Comparison of ENCODE assay signal across 11 cellular contexts in genomic region chr3:44355634-44356033, GRCh38.
A peak's percentile ranks its signal among the peaks of the same experiment; 100 is the strongest.
DNase-seq lines count a peak whose midpoint lies in the region; ATAC-seq lines count a peak whose summit lies in the region.
"Had no signal": no experiment of that assay in that cellular context is flagged by ENCODE, and none has a peak within 500 bp of the region (broad histone marks: within the 10 kb centered on the region; RNA-seq: fewer than 3 reads in every experiment).

No MANE protein-coding gene starts in this region.

- DNase-seq in GF-D8 (lab: John Stamatoyannopoulos, UW) (peak; percentile 47), NCI-H774 (lab: John Stamatoyannopoulos, UW) (peak; percentile 7), epidermal melanocyte (ENCODE audit: insufficient read length, low spot score) (peak; percentile 42), putamen (ENCODE audit: low spot score) (peak; percentile 68)
- DNase-seq in stimulated activated CD4-positive, alpha-beta T cell treated with anti-CD3 and anti-CD28 coated beads, Interleukin-12 subunit alpha, Interleukin-12 subunit beta, amount 100 ng/mL, for 4 hours: no peak
- no peak for DNase-seq in activated CD4-positive, alpha-beta T cell treated with anti-CD3 and anti-CD28 coated beads, Interleukin-2, amount 50 U/mL, for 48 hours
- DNase-seq: activated naive CD8-positive, alpha-beta T cell treated with anti-CD3 and anti-CD28 coated beads, Interleukin-2, amount 10 ng/mL, durations not matched to agents 7 days and 5 days; NCI-H526; occipital lobe had no signal

- ATAC-seq in HG03432 (IDR thresholded peaks at IDR 0.05; ENCODE audit: unreplicated experiment) (no peak), HG03460 (IDR thresholded peaks at IDR 0.05; ENCODE audit: unreplicated experiment) (no peak)

Comparison
In these comparisons a context has a peak if more than half of its experiments do, and no peak if none do; other contexts are left out.
1. DNase-seq: peak in GF-D8 (single experiment), NCI-H774 (single experiment), epidermal melanocyte (single experiment) and putamen (single experiment); none in stimulated activated CD4-positive, alpha-beta T cell treated with anti-CD3 and anti-CD28 coated beads, Interleukin-12 subunit alpha, Interleukin-12 subunit beta, amount 100 ng/mL, for 4 hours (single experiment) and activated CD4-positive, alpha-beta T cell treated with anti-CD3 and anti-CD28 coated beads, Interleukin-2, amount 50 U/mL, for 48 hours (0 of 2).